In genomic region chr14:103718572-103718971, GRCh38 we compare ENCODE assay signal across 1 cellular context.
TF ChIP-seq lines count a peak whose summit lies in the region.

No MANE protein-coding gene starts in this region.

TF ChIP-seq in GM23338, 12 proteins besides CTCF, POLR2A, EP300 and RAD21 (continued from another document):
- no peak for TF ChIP-seq ZNF462 (CRISPR knock-in tag; IDR thresholded peaks at IDR 0.05)
- no peak for TF ChIP-seq EZH2phosphoT487 (IDR thresholded peaks at IDR 0.05; ENCODE audit: unreplicated experiment)
- TF ChIP-seq CREB1 (CRISPR knock-in tag; IDR thresholded peaks at IDR 0.05; ENCODE audit: low read depth) = no peak
- TF ChIP-seq EZH2 (IDR thresholded peaks at IDR 0.05; ENCODE audit: low read depth, unreplicated experiment) = no peak
- no peak for TF ChIP-seq REST (IDR thresholded peaks at IDR 0.05; ENCODE audit: unreplicated experiment)
- TF ChIP-seq STAT1 (IDR thresholded peaks at IDR 0.05; ENCODE audit: unreplicated experiment) = no peak
- no peak for TF ChIP-seq POLR2AphosphoS5 (IDR thresholded peaks at IDR 0.05; ENCODE audit: low read depth)
- no peak for TF ChIP-seq JUNB (IDR thresholded peaks at IDR 0.05; ENCODE audit: unreplicated experiment)
- no peak for TF ChIP-seq NANOG (IDR thresholded peaks at IDR 0.05; ENCODE audit: borderline replicate concordance)
TF ChIP-seq in GM23338: peak in this region for 0.
